15 cellular contexts compared by ENCODE assay signal in the genomic region with DNA sequence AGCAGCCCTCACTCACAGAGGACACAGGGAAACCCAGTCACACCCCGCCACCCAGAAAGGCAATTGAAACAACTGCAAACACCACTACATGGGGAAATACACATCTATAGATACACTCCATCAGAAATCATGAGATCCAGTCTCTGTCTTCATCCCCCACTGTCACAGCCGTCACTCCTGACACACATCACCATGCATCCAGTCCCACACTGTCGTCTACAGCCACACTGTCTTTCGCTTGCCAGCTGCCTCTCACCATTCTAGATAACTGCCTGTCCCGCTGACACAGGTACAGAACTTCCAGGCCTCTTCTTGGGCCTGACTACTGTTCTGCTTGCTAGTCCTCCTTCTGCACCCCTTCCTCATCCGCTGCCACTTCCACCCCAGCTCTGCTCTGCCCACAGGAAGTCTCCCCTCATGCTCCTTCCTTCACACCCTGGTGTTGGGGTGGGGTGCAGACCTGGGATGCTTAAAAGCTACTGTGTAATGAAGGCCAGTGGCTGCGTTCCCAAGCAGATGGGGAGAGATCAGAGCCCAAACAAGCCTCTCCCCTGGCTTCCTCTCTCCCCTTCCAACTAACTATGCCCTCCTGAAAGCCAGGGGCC. TPM values are rescaled to one million over a fixed set of nuclear protein-coding genes. Genes with fewer than 3 reads are reported as not detected.
"Had no signal": no experiment of that assay in that cellular context is flagged by ENCODE, and none has a peak within 500 bp of the region (broad histone marks: within the 10 kb centered on the region; RNA-seq: fewer than 3 reads in every experiment).

No MANE protein-coding gene starts in this region.

- H3K9me3 Mint-ChIP-seq: dendritic cell treated with granulocyte-macrophage colony-stimulating factor and Interleukin-4, amounts not matched to agents 40 ng/mL and 50 ng/mL, for 4 days; endodermal cell; WTC11 had no signal

- DNase-seq: activated gamma-delta T cell; activated T-cell treated with anti-CD3 and anti-CD28 coated beads, Interleukin-2, amount 50 U/mL, for 48 hours; central memory CD4-positive, alpha-beta T cell; endodermal cell; hippocampal formation; right cardiac atrium; thyroid gland had no signal

- H3K27me3 ChIP-seq: thyroid gland had no signal

- H3K27ac ChIP-seq: SJSA1, thyroid gland had no signal

- H3K9me3 ChIP-seq: SJSA1, thyroid gland had no signal

- H3K4me3 Mint-ChIP-seq: dendritic cell treated with granulocyte-macrophage colony-stimulating factor and Interleukin-4, amounts not matched to agents 40 ng/mL and 50 ng/mL, for 4 days; endodermal cell; WTC11 had no signal

- H3K4me1 ChIP-seq: SJSA1 had no signal

- H3K27ac Mint-ChIP-seq: dendritic cell treated with granulocyte-macrophage colony-stimulating factor and Interleukin-4, amounts not matched to agents 40 ng/mL and 50 ng/mL, for 4 days; endodermal cell; WTC11 had no signal

- H3K36me3 Mint-ChIP-seq: WTC11 had no signal

- H3K4me2 ChIP-seq: smooth muscle cell had no signal

- H3K36me3 ChIP-seq: SJSA1, thyroid gland had no signal

- H3K4me3 ChIP-seq: SJSA1, smooth muscle cell, thyroid gland had no signal

- H3K4me1 Mint-ChIP-seq: endodermal cell had no signal

RNA-seq across cellular contexts. Expression of gene SLC22A12, which starts 42.6 kb away (rescaled TPM):
- total RNA-seq: endodermal cell, glomerular endothelial cell, lower leg skin, posterior vena cava, right cardiac atrium, SJSA1, smooth muscle cell, thyroid gland, WTC11 had no signal
- polyA plus RNA-seq: esophagus, right cardiac atrium, smooth muscle cell had no signal
